In genomic region chr20:3858689-3859088, GRCh38 we compare ENCODE assay signal across 29 cellular contexts.
"Had no signal": no experiment of that assay in that cellular context is flagged by ENCODE, and none has a peak within 500 bp of the region (broad histone marks: within the 10 kb centered on the region; RNA-seq: fewer than 3 reads in every experiment).

No MANE protein-coding gene starts in this region.

- DNase-seq: stimulated activated CD4-positive, alpha-beta T cell treated with anti-CD3 and anti-CD28 coated beads, Interleukin-2, amount 100 ng/mL, for 48 hours; stimulated activated CD4-positive, alpha-beta T cell treated with anti-CD3 and anti-CD28 coated beads, Interleukin-4, amount 100 ng/mL, for 1 hour; stimulated activated CD4-positive, alpha-beta T cell treated with anti-CD3 and anti-CD28 coated beads, Interleukin-4, amount 100 ng/mL, for 24 hours; stimulated activated CD4-positive, alpha-beta T cell treated with anti-CD3 and anti-CD28 coated beads, Interleukin-4, amount 100 ng/mL, for 4 hours; stimulated activated CD8-positive, alpha-beta memory T cell treated with anti-CD3 and anti-CD28 coated beads, Interleukin-4, amount 100 ng/mL, for 48 hours; stimulated activated naive B cell treated with anti-CD40 and anti-IgM and Interleukin-4, amounts not matched to agents 10 μg/mL and 1 μg/mL and 100 μg/mL, for 72 hours; stimulated activated naive CD4-positive, alpha-beta T cell; stimulated activated naive CD4-positive, alpha-beta T cell treated with Interleukin-2 at 50 U/mL for 16 hours; stimulated activated naive CD8-positive, alpha-beta T cell treated with anti-CD3 and anti-CD28 coated beads, Interleukin-15, amount 100 ng/mL, for 72 hours; stimulated activated naive CD8-positive, alpha-beta T cell treated with anti-CD3 and anti-CD28 coated beads, Interleukin-15, Interleukin-2, amounts not matched to agents 100 U/mL and 50 U/mL, for 24 hours; stomach; substantia nigra; testis; thyroid gland; tibial artery; transverse colon; trophoblast cell; upper lobe of left lung; upper lobe of right lung; uterus had no signal

- H3K4me3 Mint-ChIP-seq: stimulated activated effector memory CD8-positive, alpha-beta T cell treated with anti-CD3 and anti-CD28 coated beads, Interleukin-12 subunit alpha, Interleukin-12 subunit beta, amount 100 ng/mL, for 72 hours; stimulated activated memory B cell treated with anti-CD40 and anti-IgM and Interleukin-4, amounts not matched to agents 10 μg/mL and 1 μg/mL and 100 μg/mL, for 72 hours; stimulated activated naive B cell treated with anti-CD40 and anti-IgM and Interleukin-4, amounts not matched to agents 10 μg/mL and 1 μg/mL and 100 μg/mL, for 72 hours; stimulated activated naive CD8-positive, alpha-beta T cell treated with anti-CD3 and anti-CD28 coated beads, Interleukin-15, amount 100 ng/mL, for 72 hours; stimulated activated naive CD8-positive, alpha-beta T cell treated with anti-CD3 and anti-CD28 coated beads, Interleukin-15, Interleukin-2, amounts not matched to agents 100 ng/mL and 50 ng/mL, for 24 hours; type B pancreatic cell had no signal

- H3K9me3 Mint-ChIP-seq: stimulated activated effector memory CD8-positive, alpha-beta T cell treated with anti-CD3 and anti-CD28 coated beads, Interleukin-12 subunit alpha, Interleukin-12 subunit beta, amount 100 ng/mL, for 72 hours; stimulated activated memory B cell treated with anti-CD40 and anti-IgM and Interleukin-4, amounts not matched to agents 10 μg/mL and 1 μg/mL and 100 μg/mL, for 72 hours; stimulated activated naive B cell treated with anti-CD40 and anti-IgM and Interleukin-4, amounts not matched to agents 10 μg/mL and 1 μg/mL and 100 μg/mL, for 72 hours; stimulated activated naive CD8-positive, alpha-beta T cell treated with anti-CD3 and anti-CD28 coated beads, Interleukin-15, amount 100 ng/mL, for 72 hours; stimulated activated naive CD8-positive, alpha-beta T cell treated with anti-CD3 and anti-CD28 coated beads, Interleukin-15, Interleukin-2, amounts not matched to agents 100 ng/mL and 50 ng/mL, for 24 hours; type B pancreatic cell had no signal

- H3K27me3 ChIP-seq: stomach, suprapubic skin, testis, thyroid gland, tibial artery, tibial nerve, transverse colon, upper lobe of left lung, upper lobe of right lung, uterus, vagina had no signal

- H3K27ac Mint-ChIP-seq: stimulated activated effector memory CD8-positive, alpha-beta T cell treated with anti-CD3 and anti-CD28 coated beads, Interleukin-12 subunit alpha, Interleukin-12 subunit beta, amount 100 ng/mL, for 72 hours; stimulated activated memory B cell treated with anti-CD40 and anti-IgM and Interleukin-4, amounts not matched to agents 10 μg/mL and 1 μg/mL and 100 μg/mL, for 72 hours; stimulated activated naive B cell treated with anti-CD40 and anti-IgM and Interleukin-4, amounts not matched to agents 10 μg/mL and 1 μg/mL and 100 μg/mL, for 72 hours; stimulated activated naive CD8-positive, alpha-beta T cell treated with anti-CD3 and anti-CD28 coated beads, Interleukin-15, Interleukin-2, amounts not matched to agents 100 ng/mL and 50 ng/mL, for 24 hours; type B pancreatic cell had no signal

- H3K27me3 Mint-ChIP-seq: stimulated activated memory B cell treated with anti-CD40 and anti-IgM and Interleukin-4, amounts not matched to agents 10 μg/mL and 1 μg/mL and 100 μg/mL, for 72 hours; stimulated activated naive B cell treated with anti-CD40 and anti-IgM and Interleukin-4, amounts not matched to agents 10 μg/mL and 1 μg/mL and 100 μg/mL, for 72 hours; stimulated activated naive CD8-positive, alpha-beta T cell treated with anti-CD3 and anti-CD28 coated beads, Interleukin-15, amount 100 ng/mL, for 72 hours; stimulated activated naive CD8-positive, alpha-beta T cell treated with anti-CD3 and anti-CD28 coated beads, Interleukin-15, Interleukin-2, amounts not matched to agents 100 ng/mL and 50 ng/mL, for 24 hours; type B pancreatic cell had no signal

- FAIRE-seq: urothelium cell line had no signal

- H3K9me3 ChIP-seq: stomach, suprapubic skin, testis, thoracic aorta, thyroid gland, tibial artery, tibial nerve, transverse colon, upper lobe of left lung, upper lobe of right lung, uterus, vagina had no signal

- H3K4me3 ChIP-seq: stomach, suprapubic skin, testis, thoracic aorta, thyroid gland, tibial artery, tibial nerve, transverse colon, upper lobe of left lung, upper lobe of right lung, uterus, vagina had no signal

- H3K4me1 ChIP-seq: testis, thyroid gland, upper lobe of right lung, uterus had no signal

- ATAC-seq: stimulated activated effector memory CD8-positive, alpha-beta T cell treated with anti-CD3 and anti-CD28 coated beads, Interleukin-12 subunit alpha, Interleukin-12 subunit beta, amount 100 ng/mL, for 72 hours; stimulated activated memory B cell treated with anti-CD40 and anti-IgM and Interleukin-4, amounts not matched to agents 10 μg/mL and 1 μg/mL and 100 μg/mL, for 72 hours; stimulated activated naive B cell treated with anti-CD40 and anti-IgM and Interleukin-4, amounts not matched to agents 10 μg/mL and 1 μg/mL and 100 μg/mL, for 72 hours; stimulated activated naive CD8-positive, alpha-beta T cell treated with anti-CD3 and anti-CD28 coated beads, Interleukin-15, amount 100 ng/mL, for 72 hours; stimulated activated naive CD8-positive, alpha-beta T cell treated with anti-CD3 and anti-CD28 coated beads, Interleukin-15, Interleukin-2, amounts not matched to agents 100 U/mL and 50 U/mL, for 24 hours; upper lobe of right lung had no signal

- H3K27ac ChIP-seq: stomach, suprapubic skin, testis, thoracic aorta, thyroid gland, tibial artery, tibial nerve, transverse colon, upper lobe of left lung, upper lobe of right lung, uterus, vagina had no signal
